8 cellular contexts compared by ENCODE assay signal in the genomic region with DNA sequence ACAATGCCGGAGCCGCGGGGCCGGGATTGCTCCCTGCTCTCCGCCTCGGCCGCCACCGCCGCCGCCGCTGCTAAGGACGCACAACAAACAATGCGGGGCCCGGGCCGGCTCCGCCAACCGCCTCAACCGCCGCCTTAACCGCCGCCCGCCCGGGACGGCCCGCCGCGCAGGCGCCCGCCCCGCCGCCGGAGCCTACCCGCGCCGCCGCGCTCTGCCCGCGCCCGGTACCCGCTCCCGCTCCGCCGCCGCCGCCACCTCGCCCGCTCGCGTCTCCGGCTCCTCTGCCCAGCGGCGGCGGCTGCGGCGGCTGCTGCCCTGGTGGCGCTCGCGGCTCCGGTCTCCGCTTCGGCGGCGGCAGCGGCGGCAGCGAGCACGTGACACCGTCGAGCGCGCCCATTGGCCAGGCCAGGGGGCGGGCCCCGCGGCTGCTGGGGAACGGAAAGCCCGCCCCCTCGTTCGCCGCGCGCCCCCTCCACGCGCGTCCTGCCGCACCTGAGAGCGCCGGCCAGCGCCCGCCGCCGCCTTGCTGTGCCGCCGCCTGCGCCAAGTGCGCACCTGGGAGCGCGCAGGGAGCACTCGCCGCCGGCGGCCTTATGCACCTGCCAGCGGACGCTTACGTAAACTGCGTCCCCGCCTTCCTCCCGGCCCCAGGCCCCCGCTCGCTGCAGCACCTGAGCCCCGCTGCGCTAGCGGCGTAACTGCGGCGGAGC. TPM values are rescaled to one million over a fixed set of nuclear protein-coding genes. Genes with fewer than 3 reads are reported as not detected.
DNase-seq lines count a peak whose midpoint lies in the region; ATAC-seq, FAIRE-seq and TF ChIP-seq lines count a peak whose summit lies in the region.

A gene (minus strand): TSS at position 347 of the 710 bp plus-strand sequence. CDS start 84,452 bp downstream, outside the sequence.

- H3K27ac ChIP-seq in pancreas (peak within 1 kb of the TSS; percentile 59 to 87 (median 70)), tibial artery (peak within 1 kb of the TSS; percentile 60 to 67)

- no peaks in the 10 kb centered on the region for H3K27me3 ChIP-seq in pancreas
- H3K27me3 ChIP-seq in tibial artery, result no peaks in the 10 kb centered on the region

- H3K4me1 ChIP-seq in pancreas, result no peaks in the 10 kb centered on the region
- H3K4me1 ChIP-seq in tibial artery, result peaks cover 0 to 21% (median 12%) of the 10 kb centered on the region in 4 donors

- TF ChIP-seq CTCF in GM10266 (IDR thresholded peaks at IDR 0.05; ENCODE audit: control insufficient read depth, insufficient read depth, low read depth, missing control alignments) (peak; percentile 48), pancreas (IDR thresholded peaks at IDR 0.05) (no peak), tibial artery (IDR thresholded peaks at IDR 0.05) (peak in 1 of 2 experiments; percentile 25)

- H3K9me3 ChIP-seq in pancreas (no peaks in the 10 kb centered on the region), tibial artery (no peaks in the 10 kb centered on the region)

- no peaks in the 10 kb centered on the region for H3K36me3 ChIP-seq in pancreas
- H3K36me3 ChIP-seq in tibial artery, result no peaks in the 10 kb centered on the region

- WGBS in pancreas, 2 donors, result 0 to 1% methylated on average over 63 to 116 of the region's 116 CpGs

- H3K36me3 Mint-ChIP-seq in activated naive CD4-positive, alpha-beta T cell treated with anti-CD3 and anti-CD28 coated beads, Interleukin-2, amount 50 U/mL, for 72 hours, result no peaks in the 10 kb centered on the region

- no peaks in the 10 kb centered on the region for H3K9me3 Mint-ChIP-seq in activated naive CD4-positive, alpha-beta T cell treated with anti-CD3 and anti-CD28 coated beads, Interleukin-2, amount 50 U/mL, for 72 hours

- no peak for FAIRE-seq in pancreas (lab: Jason Lieb, UNC)

- H3K4me3 ChIP-seq in pancreas (peak within 1 kb of the TSS; percentile 47 to 58 (median 48)), tibial artery (peak within 1 kb of the TSS; percentile 94 to 98)

- ATAC-seq in HG02610 (IDR thresholded peaks at IDR 0.05; ENCODE audit: unreplicated experiment), result peak; percentile 94
- peak; percentile 94 to 96 for ATAC-seq in activated naive CD4-positive, alpha-beta T cell treated with anti-CD3 and anti-CD28 coated beads, Interleukin-2, amount 50 U/mL, for 72 hours
- ATAC-seq in Right ventricle myocardium inferior, result peak; percentile 98
- ATAC-seq in pancreas, result peak; percentile 95 to 98 (median 96)

- H3K27ac Mint-ChIP-seq in activated naive CD4-positive, alpha-beta T cell treated with anti-CD3 and anti-CD28 coated beads, Interleukin-2, amount 50 U/mL, for 72 hours, result peak within 1 kb of the TSS; percentile 63 to 72

- intact Hi-C loops in Right ventricle myocardium inferior (cut with DNase I), result loop anchor here (10.0 kb wide), 1 partner anchor 76 kb away; no protein-coding TSS in a partner anchor
- intact Hi-C loops in pancreas (cut with DNase I), result no loop called here
- intact Hi-C loops in tibial artery (cut with DNase I; ENCODE audit: low total_unique reads), result no loop called here

- DNase-seq in GM10266 (ENCODE audit: extremely low spot score) (peak; percentile 99), NCI-H1048 (lab: John Stamatoyannopoulos, UW) (peak; percentile 87), SKM-1 (lab: John Stamatoyannopoulos, UW; ENCODE audit: unreplicated experiment) (peak; percentile 87), Right ventricle myocardium inferior (ENCODE audit: missing footprints) (peak; percentile 96), pancreas (peak; percentile 90 to 98 (median 97)), tibial artery (peak; percentile 84 to 92)
- peak; percentile 95 for DNase-seq in activated naive CD4-positive, alpha-beta T cell treated with anti-CD3 and anti-CD28 coated beads, Interleukin-2, amount 50 U/mL, for 72 hours (ENCODE audit: low spot score in 2 of 2)

RNA-seq across cellular contexts. Expression of the gene that starts here (rescaled TPM):
- 10 to 100 TPM; 31.1 to 34.1 TPM for total RNA-seq in activated naive CD4-positive, alpha-beta T cell treated with anti-CD3 and anti-CD28 coated beads, Interleukin-2, amount 50 U/mL, for 72 hours
- total RNA-seq in Right ventricle myocardium inferior (21.6 TPM), pancreas (10 to 100 TPM; 10.8 to 17.8 (median 13.5) TPM)
- polyA plus RNA-seq in pancreas, result 1 to 10 TPM; 8.0 to 9.9 TPM

Comparison
In these comparisons a context has a peak if more than half of its experiments do, and no peak if none do; other contexts are left out.
1. Peak in every context shown above with its lines: DNase-seq, ATAC-seq, H3K4me3 ChIP-seq and H3K27ac ChIP-seq.